ENCODE assay signal across 12 cellular contexts in genomic region chr5:126009566-126009965, GRCh38.
"Had no signal": no experiment of that assay in that cellular context is flagged by ENCODE, and none has a peak within 500 bp of the region (broad histone marks: within the 10 kb centered on the region; RNA-seq: fewer than 3 reads in every experiment).

No MANE protein-coding gene starts in this region.

- H3K27ac ChIP-seq: gastrocnemius medialis, lower lobe of right lung, prostate gland had no signal

- H3K9me3 ChIP-seq: gastrocnemius medialis, lower lobe of right lung, prostate gland had no signal

- H3K4me1 ChIP-seq: gastrocnemius medialis, lower lobe of right lung, prostate gland had no signal

- ATAC-seq: effector memory CD8-positive, alpha-beta T cell; gastrocnemius medialis; left colon; lower lobe of right lung; right cardiac atrium; stimulated activated naive CD8-positive, alpha-beta T cell treated with anti-CD3 and anti-CD28 coated beads, Interleukin-15, Interleukin-2, amounts not matched to agents 100 U/mL and 50 U/mL, for 24 hours had no signal

- DNase-seq: activated CD4-positive, alpha-beta T cell treated with anti-CD3 and anti-CD28 coated beads, Interleukin-2, amount 50 U/mL, for 1 hour; activated CD8-positive, alpha-beta memory T cell treated with anti-CD3 and anti-CD28 coated beads for 24 hours; activated naive CD4-positive, alpha-beta T cell treated with Interleukin-2 at 50 U/mL for 16 hours; effector memory CD8-positive, alpha-beta T cell; gastrocnemius medialis; left colon; lower lobe of right lung; nephron progenitor cell; right cardiac atrium; small intestine; stimulated activated naive CD8-positive, alpha-beta T cell treated with anti-CD3 and anti-CD28 coated beads, Interleukin-15, Interleukin-2, amounts not matched to agents 100 U/mL and 50 U/mL, for 24 hours had no signal

- H3K27me3 ChIP-seq: gastrocnemius medialis had no signal

- H3K4me3 ChIP-seq: gastrocnemius medialis, lower lobe of right lung, prostate gland had no signal

- H3K36me3 ChIP-seq: gastrocnemius medialis, lower lobe of right lung, prostate gland had no signal
